Comparison of ENCODE assay signal across 8 cellular contexts in the genomic region with DNA sequence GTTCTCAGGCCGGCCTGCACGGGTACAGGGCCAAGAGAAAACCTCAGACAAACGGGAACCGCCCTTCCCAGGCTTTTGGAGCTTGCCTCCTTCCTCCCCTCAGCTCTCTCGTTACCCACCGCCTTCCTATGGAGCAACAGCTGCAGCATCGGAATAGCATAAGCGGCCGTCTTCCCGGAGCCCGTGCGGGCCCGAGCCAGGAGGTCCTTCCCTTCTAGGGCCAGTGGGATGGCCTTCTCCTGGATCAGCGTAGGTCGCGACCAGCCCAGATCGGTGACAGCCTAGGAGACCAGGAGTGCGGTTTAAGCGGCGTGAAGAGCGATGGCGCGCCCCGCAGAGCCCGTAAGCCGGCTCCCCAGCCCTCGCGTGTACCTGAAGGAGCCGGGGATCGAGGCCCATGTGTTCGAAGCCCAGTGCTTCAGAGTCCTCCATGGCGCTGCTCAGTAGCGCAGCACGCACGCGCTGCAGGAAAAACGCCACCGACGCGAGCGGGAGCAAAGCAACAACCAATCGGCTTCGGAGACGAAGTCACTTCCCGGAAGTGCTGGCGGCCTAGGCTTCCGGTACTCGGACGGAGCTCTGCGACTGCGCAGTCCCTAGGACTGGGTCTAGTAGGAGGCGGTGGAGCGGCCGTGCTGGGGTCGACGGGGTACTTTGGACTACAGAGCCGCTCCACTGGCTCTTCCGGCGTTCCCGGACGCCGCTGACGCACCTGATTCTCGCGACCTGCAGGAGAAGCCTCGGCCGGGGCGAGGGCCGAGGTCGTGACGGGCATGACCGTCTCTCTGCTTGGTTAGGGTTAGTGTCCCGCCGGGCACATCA. TPM values are rescaled to one million over a fixed set of nuclear protein-coding genes. Genes with fewer than 3 reads are reported as not detected.
DNase-seq lines count a peak whose midpoint lies in the region; ATAC-seq and TF ChIP-seq lines count a peak whose summit lies in the region.

A gene with protein sequence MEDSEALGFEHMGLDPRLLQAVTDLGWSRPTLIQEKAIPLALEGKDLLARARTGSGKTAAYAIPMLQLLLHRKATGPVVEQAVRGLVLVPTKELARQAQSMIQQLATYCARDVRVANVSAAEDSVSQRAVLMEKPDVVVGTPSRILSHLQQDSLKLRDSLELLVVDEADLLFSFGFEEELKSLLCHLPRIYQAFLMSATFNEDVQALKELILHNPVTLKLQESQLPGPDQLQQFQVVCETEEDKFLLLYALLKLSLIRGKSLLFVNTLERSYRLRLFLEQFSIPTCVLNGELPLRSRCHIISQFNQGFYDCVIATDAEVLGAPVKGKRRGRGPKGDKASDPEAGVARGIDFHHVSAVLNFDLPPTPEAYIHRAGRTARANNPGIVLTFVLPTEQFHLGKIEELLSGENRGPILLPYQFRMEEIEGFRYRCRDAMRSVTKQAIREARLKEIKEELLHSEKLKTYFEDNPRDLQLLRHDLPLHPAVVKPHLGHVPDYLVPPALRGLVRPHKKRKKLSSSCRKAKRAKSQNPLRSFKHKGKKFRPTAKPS (minus strand): TSS at position 445 of the 822 bp plus-strand sequence. CDS start 13 bp downstream, at position 432.

- TF ChIP-seq CTCF in SK-N-SH (IDR thresholded peaks at IDR 0.05) = no peak

- POLR2A ChIA-PET in SK-N-SH (lab: Yijun Ruan, JAX) = interaction anchor here (0.6 to 2.6 kb wide), 12 partner anchors 9 to 275 kb away, joined by 3 to 16 read pairs (median 4); a partner anchor contains a TSS

- H3K9me2 ChIP-seq in SK-N-SH = no peaks in the 10 kb centered on the region

- peak; percentile 95 for ATAC-seq in HG02571 (IDR thresholded peaks at IDR 0.05; ENCODE audit: unreplicated experiment)

- peak within 1 kb of the TSS; percentile 70 for H2AFZ ChIP-seq in SK-N-SH (ENCODE audit: low read depth)

- 1% methylated on average over 65 of the region's 74 CpGs for WGBS in SK-N-SH (ENCODE audit: low lambda C conversion rate)

- no peaks in the 10 kb centered on the region for H3K27me3 ChIP-seq in SK-N-SH (ENCODE audit: insufficient read depth)

- H3K9ac ChIP-seq in SK-N-SH = peak within 1 kb of the TSS; percentile 89

- H3K4me2 ChIP-seq in SK-N-SH = peak within 1 kb of the TSS; percentile 97

- DNase-seq in GM04504 (ENCODE audit: low read depth) (peak; percentile 91), NCI-H1048 (lab: John Stamatoyannopoulos, UW) (peak; percentile 89), SK-N-SH (peak; percentile 99), glomerular endothelial cell (ENCODE audit: extremely low read depth, low read depth, low spot score) (peak; percentile 65), occipital lobe (lab: John Stamatoyannopoulos, UW) (peak; percentile 89)
- peak; percentile 93 for DNase-seq in activated naive CD4-positive, alpha-beta T cell treated with anti-CD3 and anti-CD28 coated beads, Interleukin-2, amount 50 U/mL, for 16 hours

- H3K27ac ChIP-seq in SK-N-SH (ENCODE audit: low read depth in 2 of 2, low read length in 1 of 2) = peak within 1 kb of the TSS; percentile 57 to 83
- peak within 1 kb of the TSS; percentile 79 for H3K27ac ChIP-seq in temporal lobe (ENCODE audit: low read depth, low read length)

- CTCF ChIA-PET in SK-N-SH (lab: Yijun Ruan, JAX) = interaction anchor here (0.7 to 12.5 kb wide), 7 partner anchors 8 to 538 kb away, joined by 3 to 98 read pairs (median 4); a partner anchor contains a TSS

- no peak for TF ChIP-seq EP300 in SK-N-SH (IDR thresholded peaks at IDR 0.05; ENCODE audit: borderline replicate concordance in 1 of 2, low read depth in 1 of 2, low read length in 1 of 2)

- no peak for TF ChIP-seq RAD21 in SK-N-SH (IDR thresholded peaks at IDR 0.05; ENCODE audit: low read length)

- peaks cover 7 to 17% of the 10 kb centered on the region in 2 experiments for H3K4me1 ChIP-seq in SK-N-SH (ENCODE audit: control insufficient read depth in 1 of 2, insufficient read depth in 2 of 2, low read depth in 1 of 2, low read length in 1 of 2)

- H3K4me3 ChIP-seq in SK-N-SH (ENCODE audit: low read depth in 2 of 2, low read length in 1 of 2) = peak within 1 kb of the TSS; percentile 87 to 94

- H3K79me2 ChIP-seq in SK-N-SH (ENCODE audit: insufficient read depth) = peaks cover 70% of the 10 kb centered on the region

- peaks cover 16% of the 10 kb centered on the region for H3F3A ChIP-seq in SK-N-SH (replicated peaks; ENCODE audit: insufficient read depth)

- peaks cover 53 to 58% of the 10 kb centered on the region in 2 experiments for H3K36me3 ChIP-seq in SK-N-SH (replicated peaks in 1 of 2; ENCODE audit: control insufficient read depth in 1 of 2, insufficient read depth in 2 of 2, low read length in 1 of 2)

- H4K20me1 ChIP-seq in SK-N-SH (ENCODE audit: insufficient read depth) = no peaks in the 10 kb centered on the region

- no peaks in the 10 kb centered on the region for H3K9me3 ChIP-seq in SK-N-SH

TF ChIP-seq in SK-N-SH, 30 proteins besides CTCF, POLR2A, EP300 and RAD21 (continues in another document):
- TF ChIP-seq YY1 (IDR thresholded peaks at IDR 0.05; ENCODE audit: low read depth) (peak; percentile 90), SIN3A (IDR thresholded peaks at IDR 0.05; ENCODE audit: borderline replicate concordance, low read depth, low read length) (peak; percentile 72; the same call in 1 of the 2 replicates), NRF1 (IDR thresholded peaks at IDR 0.05; ENCODE audit: low read depth, low read length) (peak; percentile 86), GABPA (IDR thresholded peaks at IDR 0.05; ENCODE audit: low read depth) (peak; percentile 94), TAF1 (IDR thresholded peaks at IDR 0.05; ENCODE audit: borderline replicate concordance, low read depth, low read length) (peak; percentile 69), FOXJ3 (CRISPR knock-in tag; IDR thresholded peaks at IDR 0.05) (no peak), ELF1 (IDR thresholded peaks at IDR 0.05) (peak; percentile 88), JUND (IDR thresholded peaks at IDR 0.05) (no peak), FOXM1 (IDR thresholded peaks at IDR 0.05; ENCODE audit: low read depth) (no peak), POLR2AphosphoS5 (IDR thresholded peaks at IDR 0.05; ENCODE audit: low read depth, low read length) (peak; percentile 98), GATA2 (CRISPR knock-in tag; IDR thresholded peaks at IDR 0.05) (no peak), FOSL2 (IDR thresholded peaks at IDR 0.05; ENCODE audit: borderline replicate concordance, low read depth) (no peak), EZH2phosphoT487 (IDR thresholded peaks at IDR 0.05; ENCODE audit: borderline replicate concordance, low read depth) (no peak), MXI1 (IDR thresholded peaks at IDR 0.05; ENCODE audit: low read depth, low read length) (peak; percentile 98), CHD2 (IDR thresholded peaks at IDR 0.05; ENCODE audit: low read length, partially characterized antibody) (peak; percentile 97)
- TF ChIP-seq, protein P1, sequence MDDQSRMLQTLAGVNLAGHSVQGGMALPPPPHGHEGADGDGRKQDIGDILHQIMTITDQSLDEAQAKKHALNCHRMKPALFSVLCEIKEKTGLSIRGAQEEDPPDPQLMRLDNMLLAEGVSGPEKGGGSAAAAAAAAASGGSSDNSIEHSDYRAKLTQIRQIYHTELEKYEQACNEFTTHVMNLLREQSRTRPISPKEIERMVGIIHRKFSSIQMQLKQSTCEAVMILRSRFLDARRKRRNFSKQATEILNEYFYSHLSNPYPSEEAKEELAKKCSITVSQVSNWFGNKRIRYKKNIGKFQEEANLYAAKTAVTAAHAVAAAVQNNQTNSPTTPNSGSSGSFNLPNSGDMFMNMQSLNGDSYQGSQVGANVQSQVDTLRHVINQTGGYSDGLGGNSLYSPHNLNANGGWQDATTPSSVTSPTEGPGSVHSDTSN (IDR thresholded peaks at IDR 0.05) = no peak
- TF ChIP-seq, protein P2, sequence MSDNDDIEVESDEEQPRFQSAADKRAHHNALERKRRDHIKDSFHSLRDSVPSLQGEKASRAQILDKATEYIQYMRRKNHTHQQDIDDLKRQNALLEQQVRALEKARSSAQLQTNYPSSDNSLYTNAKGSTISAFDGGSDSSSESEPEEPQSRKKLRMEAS (IDR thresholded peaks at IDR 0.05; ENCODE audit: low read depth) = peak; percentile 99
- TF ChIP-seq, protein P3, sequence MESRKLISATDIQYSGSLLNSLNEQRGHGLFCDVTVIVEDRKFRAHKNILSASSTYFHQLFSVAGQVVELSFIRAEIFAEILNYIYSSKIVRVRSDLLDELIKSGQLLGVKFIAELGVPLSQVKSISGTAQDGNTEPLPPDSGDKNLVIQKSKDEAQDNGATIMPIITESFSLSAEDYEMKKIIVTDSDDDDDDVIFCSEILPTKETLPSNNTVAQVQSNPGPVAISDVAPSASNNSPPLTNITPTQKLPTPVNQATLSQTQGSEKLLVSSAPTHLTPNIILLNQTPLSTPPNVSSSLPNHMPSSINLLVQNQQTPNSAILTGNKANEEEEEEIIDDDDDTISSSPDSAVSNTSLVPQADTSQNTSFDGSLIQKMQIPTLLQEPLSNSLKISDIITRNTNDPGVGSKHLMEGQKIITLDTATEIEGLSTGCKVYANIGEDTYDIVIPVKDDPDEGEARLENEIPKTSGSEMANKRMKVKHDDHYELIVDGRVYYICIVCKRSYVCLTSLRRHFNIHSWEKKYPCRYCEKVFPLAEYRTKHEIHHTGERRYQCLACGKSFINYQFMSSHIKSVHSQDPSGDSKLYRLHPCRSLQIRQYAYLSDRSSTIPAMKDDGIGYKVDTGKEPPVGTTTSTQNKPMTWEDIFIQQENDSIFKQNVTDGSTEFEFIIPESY (IDR thresholded peaks at IDR 0.05; ENCODE audit: borderline replicate concordance, low read depth) = peak; percentile 92

RNA-seq across cellular contexts. Expression of the gene that starts here (rescaled TPM):
- 97.1 and 126 TPM in 2 replicates for polyA plus RNA-seq in SK-N-SH (2012; rRNA removed)
- 44.8 and 68.5 TPM in 2 replicates for polyA plus RNA-seq in SK-N-SH (2012; cell fraction: cytosol; rRNA removed)
- polyA plus RNA-seq in SK-N-SH (2012; cell fraction: nucleus; rRNA removed) = 227 and 338 TPM in 2 replicates
- total RNA-seq in glomerular endothelial cell (79.6 and 89.5 TPM in 2 replicates), occipital lobe (46.8 TPM), temporal lobe (36.4 TPM)

Comparison
In these comparisons a context has a peak if more than half of its experiments do, and no peak if none do; other contexts are left out.
1. Peak in every context shown above with its lines: DNase-seq, ATAC-seq, H3K4me3 ChIP-seq and H3K27ac ChIP-seq.